Comparison of ENCODE assay signal across 27 cellular contexts in the genomic region with DNA sequence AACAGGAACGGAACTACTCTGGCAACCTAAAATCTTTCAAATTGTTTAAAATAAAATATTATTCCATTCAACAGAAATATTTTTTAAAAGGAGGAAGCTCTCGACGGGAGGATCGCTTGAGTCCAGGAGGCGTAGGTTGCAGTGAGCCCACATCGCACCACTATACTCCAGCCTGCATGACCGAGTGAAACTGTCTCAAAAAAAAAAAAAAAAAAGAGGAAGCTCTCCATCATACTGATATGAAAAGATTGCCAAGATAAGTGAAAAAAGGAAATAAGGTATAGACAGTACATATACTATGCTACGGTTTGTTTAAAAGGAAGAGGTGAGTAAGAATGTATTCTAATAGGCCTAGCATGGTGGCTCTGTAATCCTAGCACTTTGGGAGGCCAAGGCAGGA. TPM values are rescaled to one million over a fixed set of nuclear protein-coding genes. Genes with fewer than 3 reads are reported as not detected.
DNase-seq lines count a peak whose midpoint lies in the region; ATAC-seq, FAIRE-seq and TF ChIP-seq lines count a peak whose summit lies in the region.
"Had no signal": no experiment of that assay in that cellular context is flagged by ENCODE, and none has a peak within 500 bp of the region (broad histone marks: within the 10 kb centered on the region; RNA-seq: fewer than 3 reads in every experiment).

No MANE protein-coding gene starts in this region.

- CTCF ChIA-PET in GM12878 (lab: Yijun Ruan, JAX), result interaction anchor here (1.0 to 1.7 kb wide), 6 partner anchors 10 to 343 kb away, joined by 3 to 5 read pairs (median 3); no protein-coding TSS in a partner anchor

- TF ChIP-seq RAD21 in GM12878 (IDR thresholded peaks at IDR 0.05; ENCODE audit: insufficient read depth, low read depth, low read length), result no peak

- no peaks in the 10 kb centered on the region for H3K36me3 ChIP-seq in GM12878 (ENCODE audit: control insufficient read depth in 2 of 2, insufficient read depth in 2 of 2, low read length in 1 of 2)
- H3K36me3 ChIP-seq in thyroid gland, result no peaks in the 10 kb centered on the region
- H3K36me3 ChIP-seq: lower lobe of right lung had no signal

- H3K79me2 ChIP-seq in GM12878 (ENCODE audit: control insufficient read depth, insufficient read depth, low read length), result peaks cover 46% of the 10 kb centered on the region

- TF ChIP-seq EP300 in GM12878 (IDR thresholded peaks at IDR 0.05; ENCODE audit: borderline replicate concordance in 1 of 2, control insufficient read depth in 1 of 2, low read depth in 2 of 2, low read length in 2 of 2), result no peak

- peaks cover 5% of the 10 kb centered on the region; the same call in 1 of the 2 replicates for H3K4me1 ChIP-seq in GM12878 (ENCODE audit: control insufficient read depth, insufficient read depth, low read length)
- peaks cover 11 to 12% of the 10 kb centered on the region in 2 donors for H3K4me1 ChIP-seq in thyroid gland

- no peaks in the 10 kb centered on the region for H3K9me3 Mint-ChIP-seq in activated T-cell treated with anti-CD3 and anti-CD28 coated beads, Interleukin-2, amount 50 U/mL, for 4 hours
- no peaks in the 10 kb centered on the region for H3K9me3 Mint-ChIP-seq in type B pancreatic cell

- intact Hi-C loops in GM12878 (cut with micrococcal nuclease; ENCODE audit: unreplicated experiment), result loop anchor here (5.0 kb wide), 2 partner anchors 192 to 292 kb away; a partner anchor contains a TSS
- intact Hi-C loops in thyroid gland (cut with DNase I), result no loop called here

- FAIRE-seq in GM12878 (lab: Jason Lieb, UNC), result no peak
- FAIRE-seq: H1 had no signal

- H4K20me1 ChIP-seq in GM12878 (ENCODE audit: control insufficient read depth, insufficient read depth), result no peaks in the 10 kb centered on the region

- no peaks in the 10 kb centered on the region for H3K27me3 Mint-ChIP-seq in activated T-cell treated with anti-CD3 and anti-CD28 coated beads, Interleukin-2, amount 50 U/mL, for 4 hours (ENCODE audit: low read depth)
- H3K27me3 Mint-ChIP-seq in type B pancreatic cell, result no peaks in the 10 kb centered on the region
- H3K27me3 Mint-ChIP-seq: activated naive CD8-positive, alpha-beta T cell; T-helper 17 cell had no signal

- no peak for DNase-seq in activated T-cell treated with anti-CD3 and anti-CD28 coated beads, Interleukin-2, amount 50 U/mL, for 4 hours
- DNase-seq in activated T-cell treated with anti-CD3 and anti-CD28 coated beads, Interleukin-2, amount 50 U/mL, for 1 hour, result no peak
- peak; percentile 51 for DNase-seq in NOMO-1 treated with dmso at 0.1 percent for 144 hours (lab: John Stamatoyannopoulos, UW; ENCODE audit: unreplicated experiment)
- DNase-seq in GM12878 (ENCODE audit: low read depth, low spot score), result no peak
- no peak for DNase-seq in type B pancreatic cell (ENCODE audit: extremely low spot score, unreplicated experiment)
- DNase-seq in thyroid gland, result no peak
- DNase-seq in NCI-H2196 (lab: John Stamatoyannopoulos, UW; ENCODE audit: unreplicated experiment), result no peak
- no peak for DNase-seq in HPDE6-E6E7 (ENCODE audit: extremely low spot score)
- DNase-seq: effector CD8-positive, alpha-beta T cell; foreskin melanocyte; hypothalamus; islet precursor cell; KG1; lower lobe of right lung; NCI-H1105 treated with DMSO at 0.1 percent for 48 hours; NCI-H2107; NCI-H510A treated with DMSO at 0.1 percent for 48 hours; posterior cingulate gyrus; Right ventricle myocardium superior; stimulated activated CD4-positive, alpha-beta T cell treated with anti-CD3 and anti-CD28 coated beads, Interleukin-15, amount 100 ng/mL, for 24 hours; substantia nigra; T-helper 17 cell had no signal

- H3K27me3 ChIP-seq in GM12878 (replicated peaks in 1 of 2; ENCODE audit: control insufficient read depth in 2 of 2, insufficient read depth in 2 of 2, low read length in 1 of 2) (no peaks in the 10 kb centered on the region), thyroid gland (no peaks in the 10 kb centered on the region)
- H3K27me3 ChIP-seq: BLaER1 had no signal

- peak overlapping the region; percentile 5; the same call in 1 of the 2 replicates for H3K4me2 ChIP-seq in GM12878 (ENCODE audit: control insufficient read depth, insufficient read depth)
- H3K4me2 ChIP-seq: BLaER1 had no signal

- no TSS peak for BruUV-seq in GM12878 (replicated peaks; lab: Mats Ljungman, UMichigan)

- H3K9ac ChIP-seq in GM12878 (ENCODE audit: control insufficient read depth, insufficient read depth, low read length), result no peak overlapping the region
- H3K9ac ChIP-seq: BLaER1 had no signal

- peaks cover 24% of the 10 kb centered on the region for H3K4me1 Mint-ChIP-seq in activated T-cell treated with anti-CD3 and anti-CD28 coated beads, Interleukin-2, amount 50 U/mL, for 4 hours (ENCODE audit: low read depth)
- H3K4me1 Mint-ChIP-seq in type B pancreatic cell (ENCODE audit: unreplicated experiment), result peaks cover 37% of the 10 kb centered on the region

- H3K4me3 ChIP-seq in GM12878 (no peak overlapping the region), thyroid gland (replicated peaks in 1 of 3) (no peak overlapping the region)
- H3K4me3 ChIP-seq: BLaER1, lower lobe of right lung had no signal

- POLR2A ChIA-PET in GM12878 (lab: Charles Lee), result interaction anchor here (0.6 kb wide), 1 partner anchor 221 kb away, joined by 5 read pairs; no protein-coding TSS in a partner anchor

- H2AFZ ChIP-seq in GM12878 (ENCODE audit: control insufficient read depth, low read depth, low read length), result no peak overlapping the region

- RAD21 ChIA-PET in GM12878 (lab: Charles Lee; ENCODE audit: unreplicated experiment), result no interaction called here

- no peak for ATAC-seq in activated T-cell treated with anti-CD3 and anti-CD28 coated beads, Interleukin-2, amount 50 U/mL, for 4 hours
- ATAC-seq in GM12878, result peak; percentile 41
- ATAC-seq: activated CD4-positive, CD25-positive, alpha-beta regulatory T cell treated with anti-CD3 and anti-CD28 coated beads, Interleukin-2, amount 50 U/mL, for 24 hours; lower lobe of right lung; sciatic nerve; T-helper 17 cell had no signal

- H3K4me3 Mint-ChIP-seq in activated T-cell treated with anti-CD3 and anti-CD28 coated beads, Interleukin-2, amount 50 U/mL, for 4 hours, result peak overlapping the region; percentile 17
- peak overlapping the region; percentile 44 for H3K4me3 Mint-ChIP-seq in type B pancreatic cell
- H3K4me3 Mint-ChIP-seq: activated naive CD8-positive, alpha-beta T cell; T-helper 17 cell had no signal

- SMC1A ChIA-PET in GM12878 (lab: Charles Lee; ENCODE audit: uncharacterized antibody, unreplicated experiment), result interaction anchor here (0.9 to 1.1 kb wide), 2 partner anchors 11 kb away, joined by 4 read pairs; no protein-coding TSS in a partner anchor

- in situ Hi-C loops in GM12878 (cut with MboI), result no loop called here

- TF ChIP-seq CTCF in GM12878 (IDR thresholded peaks at IDR 0.05 in 2 of 3, conservative IDR thresholded peaks at IDR 0.05 in 1 of 3; ENCODE audit: control insufficient read depth in 2 of 3, extremely low read depth in 1 of 3, insufficient read depth in 1 of 3, low read depth in 3 of 3, low read length in 3 of 3), result no peak
- TF ChIP-seq CTCF in type B pancreatic cell (conservative IDR thresholded peaks at IDR 0.05), result no peak
- no peak for TF ChIP-seq CTCF in thyroid gland (IDR thresholded peaks at IDR 0.05)

- H3K9me3 ChIP-seq in GM12878 (replicated peaks; ENCODE audit: control insufficient read depth, insufficient read depth, low read length) (no peaks in the 10 kb centered on the region), thyroid gland (no peaks in the 10 kb centered on the region)
- H3K9me3 ChIP-seq: BLaER1, lower lobe of right lung had no signal

- TF ChIP-seq POLR2A in GM12878 (IDR thresholded peaks at IDR 0.05; ENCODE audit: low read depth, low read length) (no peak), thyroid gland (IDR thresholded peaks at IDR 0.05) (no peak)

- WGBS in GM12878 (ENCODE audit: insufficient coverage, insufficient replicate concordance, low lambda C conversion rate, missing lambda C conversion rate), result 85% methylated on average over 8 of the region's 8 CpGs
- 92 to 93% methylated on average over 8 of the region's 8 CpGs for WGBS in thyroid gland, 2 donors

- H3K27ac Mint-ChIP-seq in type B pancreatic cell, result peak overlapping the region; percentile 62
- H3K27ac Mint-ChIP-seq: activated naive CD8-positive, alpha-beta T cell; T-helper 17 cell had no signal

- H3K27ac ChIP-seq in GM12878 (ENCODE audit: control insufficient read depth, insufficient read depth), result no peak overlapping the region
- H3K27ac ChIP-seq in thyroid gland, result no peak overlapping the region
- H3K27ac ChIP-seq: BLaER1, lower lobe of right lung had no signal

- H3K36me3 Mint-ChIP-seq in activated T-cell treated with anti-CD3 and anti-CD28 coated beads, Interleukin-2, amount 50 U/mL, for 4 hours (ENCODE audit: insufficient read depth), result peaks cover 33% of the 10 kb centered on the region
- H3K36me3 Mint-ChIP-seq in type B pancreatic cell, result peaks cover 13% of the 10 kb centered on the region

TF ChIP-seq in GM12878, 131 proteins besides CTCF, POLR2A, EP300 and RAD21 (continues in another document):
- TF ChIP-seq ZNF24 (IDR thresholded peaks at IDR 0.05), result no peak
- 0 out of 2 replicates have a peak, but pooled peaks have one; percentile 24 for TF ChIP-seq IKZF1 (conservative IDR thresholded peaks at IDR 0.05)
- TF ChIP-seq FOS (IDR thresholded peaks at IDR 0.05; ENCODE audit: borderline replicate concordance, extremely low read depth, insufficient read length), result no peak
- TF ChIP-seq CHD2 (IDR thresholded peaks at IDR 0.05; ENCODE audit: borderline replicate concordance, low read depth, low read length), result no peak

RNA-seq across cellular contexts. Expression of a gene that starts 3.6 kb away (rescaled TPM):
- total RNA-seq in activated T-cell treated with anti-CD3 and anti-CD28 coated beads, Interleukin-2, amount 50 U/mL, for 4 hours, result 10 to 100 TPM; 32.5 to 45.0 (median 38.0) TPM
- 68.1 and 86.4 TPM in 2 replicates for total RNA-seq in GM12878 (2013; cell fraction: nucleolus; rRNA removed)
- total RNA-seq in GM12878 (2014; rRNA removed) (17.1 and 21.6 TPM in 2 replicates), GM12878 (2014; rRNA removed; fragmentation: Illumina TruSeq; extraction: Trizol) (19.1 and 21.2 TPM in 2 replicates), GM12878 (2021) (25.5 and 28.3 TPM in 2 replicates), type B pancreatic cell (ENCODE audit: low replicate concordance) (13.5 and 21.3 TPM in 2 replicates), thyroid gland (10 to 100 TPM in 3 of 4 donors, 1 to 10 TPM in 1; 9.6 to 18.4 (median 10.5) TPM)
- polyA plus RNA-seq in GM12878 (2011; ENCODE audit: low read depth), result 7.1 TPM
- polyA plus RNA-seq in GM12878 (2011; rRNA removed) (16.7 and 26.6 TPM in 2 replicates), GM12878 (2014; fragmentation: Illumina TruSeq; extraction: Trizol) (22.0 and 25.5 TPM in 2 replicates), GM12878 (2014; fragmentation: Nextera tagmentation; extraction: Ambion mirVana) (10 to 100 TPM in 1 of 2 experiments, 1 to 10 TPM in 1; 8.7 to 11.4 TPM), GM12878 (2014; rRNA removed) (12.2 and 13.4 TPM in 2 replicates), GM12878 (2016; fragmentation: Nextera tagmentation; extraction: Ambion mirVana) (10 to 100 TPM; 36.9 to 38.6 TPM)
- 10.8 and 16.4 TPM in 2 replicates for polyA plus RNA-seq in GM12878 (2011; cell fraction: cytosol; rRNA removed)
- 24.1 and 25.7 TPM in 2 replicates for polyA plus RNA-seq in GM12878 (2011; cell fraction: nucleus; rRNA removed)
- polyA plus RNA-seq in GM12878 (2012), result 7.3 and 9.5 TPM in 2 replicates
- polyA minus RNA-seq in GM12878 (2011; rRNA and poly(A)+ RNA removed), result 18.1 and 22.9 TPM in 2 replicates
- polyA minus RNA-seq in GM12878 (2011; cell fraction: cytosol; rRNA and poly(A)+ RNA removed), result 5.5 and 9.6 TPM in 2 replicates
- polyA minus RNA-seq in GM12878 (2011; cell fraction: nucleus; rRNA and poly(A)+ RNA removed), result 52.7 and 77.4 TPM in 2 replicates
